28 cellular contexts compared by ENCODE assay signal in the genomic region with DNA sequence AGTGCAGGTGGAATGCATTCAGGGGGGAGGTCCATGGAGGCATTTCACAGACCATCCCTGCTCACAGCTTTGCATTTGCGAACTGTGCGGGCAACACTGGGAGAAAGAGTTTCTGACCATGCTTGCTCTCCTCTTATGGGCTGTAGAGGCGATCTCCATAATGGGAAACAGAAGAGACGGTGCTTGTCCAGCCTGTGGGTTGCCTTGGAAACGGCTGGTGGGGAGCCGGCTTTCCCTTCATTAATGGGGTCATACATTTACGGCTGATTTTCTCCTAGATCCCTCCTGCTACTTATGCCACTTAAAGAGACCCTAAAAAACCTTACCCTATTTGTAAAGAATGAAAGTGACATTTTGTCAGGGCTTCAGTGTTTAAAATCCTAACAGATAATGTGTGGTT.
DNase-seq lines count a peak whose midpoint lies in the region; TF ChIP-seq lines count a peak whose summit lies in the region.
"Had no signal": no experiment of that assay in that cellular context is flagged by ENCODE, and none has a peak within 500 bp of the region (broad histone marks: within the 10 kb centered on the region; RNA-seq: fewer than 3 reads in every experiment).

No MANE protein-coding gene starts in this region.

- H3K79me2 ChIP-seq in neural cell (replicated peaks; ENCODE audit: insufficient read depth, low read length) (no peaks in the 10 kb centered on the region), smooth muscle cell (ENCODE audit: low read depth) (no peaks in the 10 kb centered on the region)

- DNase-seq in H7 (peak; percentile 25), NCI-H2227 treated with DMSO at 0.1 percent for 48 hours (lab: John Stamatoyannopoulos, UW) (peak; percentile 87), NCI-H1694 treated with DMSO at 0.1 percent for 48 hours (lab: John Stamatoyannopoulos, UW) (no peak), NCI-H510A treated with DMSO at 0.1 percent for 48 hours (lab: John Stamatoyannopoulos, UW) (no peak), cerebellar cortex (ENCODE audit: low spot score) (no peak), smooth muscle cell (lab: John Stamatoyannopoulos, UW; ENCODE audit: unreplicated experiment) (no peak)
- DNase-seq: activated CD4-positive, alpha-beta T cell treated with anti-CD3 and anti-CD28 coated beads, Interleukin-2, amount 10 ng/mL, durations not matched to agents 24 days and 14 days; activated effector memory CD4-positive, alpha-beta T cell treated with anti-CD3 and anti-CD28 coated beads, Interleukin-2, amount 50 U/mL, for 16 hours; activated naive CD8-positive, alpha-beta T cell treated with anti-CD3 and anti-CD28 coated beads, Interleukin-2, amount 10 ng/mL, durations not matched to agents 7 days and 5 days; activated T-cell treated with anti-CD3 and anti-CD28 coated beads, Interleukin-2, amount 50 U/mL, for 1 hour; AML-193; aorta; CD4-positive, alpha-beta T cell; central memory CD4-positive, alpha-beta T cell; foreskin melanocyte; GOT3; heart right ventricle; Karpas-422; naive B cell; NCI-H187; stimulated activated naive CD4-positive, alpha-beta T cell had no signal

- H4K20me1 ChIP-seq in neural cell (ENCODE audit: insufficient read depth): no peaks in the 10 kb centered on the region
- H4K20me1 ChIP-seq in smooth muscle cell (ENCODE audit: low read depth): no peaks in the 10 kb centered on the region

- H3K36me3 ChIP-seq in H7 (replicated peaks; ENCODE audit: control insufficient read depth, insufficient read depth, low read length) (no peaks in the 10 kb centered on the region), neural cell (ENCODE audit: insufficient read depth, low read length) (no peaks in the 10 kb centered on the region), smooth muscle cell (ENCODE audit: low read depth) (no peaks in the 10 kb centered on the region)
- H3K36me3 ChIP-seq: heart right ventricle, suprapubic skin had no signal

- peak overlapping the region; percentile 52 to 95 (median 75) for H3K27ac Mint-ChIP-seq in brain
- H3K27ac Mint-ChIP-seq: activated CD4-positive, alpha-beta T cell treated with anti-CD3 and anti-CD28 coated beads, Interleukin-2, amount 10 ng/mL, durations not matched to agents 24 days and 14 days; activated naive CD8-positive, alpha-beta T cell treated with anti-CD3 and anti-CD28 coated beads, Interleukin-2, amount 10 ng/mL, durations not matched to agents 7 days and 5 days; CD4-positive, alpha-beta T cell; dendritic cell treated with granulocyte-macrophage colony-stimulating factor and Interleukin-4, amounts not matched to agents 40 ng/mL and 50 ng/mL, for 4 days; mesothelial cell of epicardium had no signal

- H3K4me1 ChIP-seq in smooth muscle cell (ENCODE audit: low read depth): peaks cover 6% of the 10 kb centered on the region
- H3K4me1 ChIP-seq: A549, heart right ventricle, suprapubic skin had no signal

- TF ChIP-seq CTCF in brain (conservative IDR thresholded peaks at IDR 0.05) (no peak), neural cell (IDR thresholded peaks at IDR 0.05; ENCODE audit: poor library complexity, severe bottlenecking) (no peak), smooth muscle cell (IDR thresholded peaks at IDR 0.05; ENCODE audit: borderline replicate concordance, insufficient read depth, poor library complexity, severe bottlenecking) (no peak)

- H3K36me3 Mint-ChIP-seq in brain: no peaks in the 10 kb centered on the region
- H3K36me3 Mint-ChIP-seq: activated naive CD8-positive, alpha-beta T cell treated with anti-CD3 and anti-CD28 coated beads, Interleukin-2, amount 10 ng/mL, durations not matched to agents 7 days and 5 days; mesothelial cell of epicardium; naive B cell had no signal

- H3K27me3 ChIP-seq in H7 (ENCODE audit: control insufficient read depth, insufficient read depth, low read length) (no peaks in the 10 kb centered on the region), neural cell (ENCODE audit: insufficient read depth, low read depth, low read length) (no peaks in the 10 kb centered on the region), smooth muscle cell (ENCODE audit: low read depth) (peaks cover 4% of the 10 kb centered on the region)
- H3K27me3 ChIP-seq: heart right ventricle, suprapubic skin had no signal

- no peak overlapping the region for H3K4me3 ChIP-seq in H7 (ENCODE audit: insufficient read depth, low read depth, low read length)
- H3K4me3 ChIP-seq in neural cell (ENCODE audit: low read length): peak overlapping the region; percentile 39
- H3K4me3 ChIP-seq in smooth muscle cell: no peak overlapping the region
- H3K4me3 ChIP-seq: A549, heart right ventricle, skin epidermis, suprapubic skin had no signal

- peaks cover 59% of the 10 kb centered on the region for H3K4me1 Mint-ChIP-seq in brain
- H3K4me1 Mint-ChIP-seq: activated CD4-positive, alpha-beta T cell treated with anti-CD3 and anti-CD28 coated beads, Interleukin-2, amount 10 ng/mL, durations not matched to agents 24 days and 14 days; activated naive CD8-positive, alpha-beta T cell treated with anti-CD3 and anti-CD28 coated beads, Interleukin-2, amount 10 ng/mL, durations not matched to agents 7 days and 5 days; naive B cell had no signal

- peaks cover 3% of the 10 kb centered on the region for H3F3A ChIP-seq in neural cell (ENCODE audit: insufficient read depth, low read length, poor library complexity, severe bottlenecking)
- no peaks in the 10 kb centered on the region for H3F3A ChIP-seq in smooth muscle cell (ENCODE audit: low read depth)

- H3K27ac ChIP-seq in neural cell (ENCODE audit: low read length) (peak overlapping the region; percentile 78), smooth muscle cell (ENCODE audit: low read depth) (no peak overlapping the region)
- H3K27ac ChIP-seq: A549, heart right ventricle, skin epidermis, suprapubic skin had no signal

- peak overlapping the region; percentile 23 for H2AFZ ChIP-seq in neural cell (ENCODE audit: low read depth, low read length)
- no peak overlapping the region for H2AFZ ChIP-seq in smooth muscle cell (ENCODE audit: low read depth)

- peaks cover 0 to 6% (median 0%) of the 10 kb centered on the region in 5 experiments for H3K9me3 Mint-ChIP-seq in brain
- H3K9me3 Mint-ChIP-seq: activated CD4-positive, alpha-beta T cell treated with anti-CD3 and anti-CD28 coated beads, Interleukin-2, amount 10 ng/mL, durations not matched to agents 24 days and 14 days; mesothelial cell of epicardium had no signal

- peak; percentile 53 for TF ChIP-seq EP300 in neural cell (conservative IDR thresholded peaks at IDR 0.05; ENCODE audit: poor library complexity, severe bottlenecking)

- H3K4me3 Mint-ChIP-seq in brain: peak overlapping the region; percentile 19 to 68 (median 57)
- H3K4me3 Mint-ChIP-seq: activated CD4-positive, alpha-beta T cell treated with anti-CD3 and anti-CD28 coated beads, Interleukin-2, amount 10 ng/mL, durations not matched to agents 24 days and 14 days; activated naive CD8-positive, alpha-beta T cell treated with anti-CD3 and anti-CD28 coated beads, Interleukin-2, amount 10 ng/mL, durations not matched to agents 7 days and 5 days; CD4-positive, alpha-beta T cell; dendritic cell treated with granulocyte-macrophage colony-stimulating factor and Interleukin-4, amounts not matched to agents 40 ng/mL and 50 ng/mL, for 4 days; mesothelial cell of epicardium; naive B cell had no signal

- H3K27me3 Mint-ChIP-seq in brain: no peaks in the 10 kb centered on the region
- H3K27me3 Mint-ChIP-seq: activated CD4-positive, alpha-beta T cell treated with anti-CD3 and anti-CD28 coated beads, Interleukin-2, amount 10 ng/mL, durations not matched to agents 24 days and 14 days; activated naive CD8-positive, alpha-beta T cell treated with anti-CD3 and anti-CD28 coated beads, Interleukin-2, amount 10 ng/mL, durations not matched to agents 7 days and 5 days; CD4-positive, alpha-beta T cell; dendritic cell treated with granulocyte-macrophage colony-stimulating factor and Interleukin-4, amounts not matched to agents 40 ng/mL and 50 ng/mL, for 4 days; naive B cell had no signal

- 69% methylated on average over 7 of the region's 7 CpGs for WGBS in smooth muscle cell (ENCODE audit: low lambda C conversion rate)

- H3K9me3 ChIP-seq in neural cell (ENCODE audit: low read length) (no peaks in the 10 kb centered on the region), smooth muscle cell (replicated peaks; ENCODE audit: low read depth) (no peaks in the 10 kb centered on the region)
- H3K9me3 ChIP-seq: heart right ventricle, suprapubic skin had no signal

- peak overlapping the region; percentile 48 for H3K9ac ChIP-seq in neural cell (ENCODE audit: low read length)
- no peak overlapping the region for H3K9ac ChIP-seq in smooth muscle cell (ENCODE audit: low read depth)

- peak; percentile 30 for TF ChIP-seq RAD21 in neural cell (conservative IDR thresholded peaks at IDR 0.05)

- no peaks in the 10 kb centered on the region for H3K9me2 ChIP-seq in neural cell (ENCODE audit: insufficient read depth, low read length)

- peak overlapping the region; percentile 40 for H3K4me2 ChIP-seq in neural cell (ENCODE audit: low read length)
- no peak overlapping the region for H3K4me2 ChIP-seq in smooth muscle cell
- H3K4me2 ChIP-seq: A549 had no signal

TF ChIP-seq in neural cell, 6 proteins besides CTCF, POLR2A, EP300 and RAD21 (continues in another document):
- no peak for TF ChIP-seq TAF1 (IDR thresholded peaks at IDR 0.05; ENCODE audit: low read depth)
- no peak for TF ChIP-seq POLR2AphosphoS5 (IDR thresholded peaks at IDR 0.05)
- peak; percentile 47 for TF ChIP-seq MXI1 (conservative IDR thresholded peaks at IDR 0.05; ENCODE audit: poor library complexity, severe bottlenecking)
- peak; percentile 25 for TF ChIP-seq SMC3 (conservative IDR thresholded peaks at IDR 0.05; ENCODE audit: poor library complexity)

Comparison
In these comparisons a context has a peak if more than half of its experiments do, and no peak if none do; other contexts are left out.
1. DNase-seq: peak in H7 (single experiment) and NCI-H2227 treated with DMSO at 0.1 percent for 48 hours (single experiment); none in NCI-H1694 treated with DMSO at 0.1 percent for 48 hours (single experiment), NCI-H510A treated with DMSO at 0.1 percent for 48 hours (single experiment), cerebellar cortex (single experiment) and smooth muscle cell (single experiment).